ENCODE assay signal across 23 cellular contexts in the genomic region with DNA sequence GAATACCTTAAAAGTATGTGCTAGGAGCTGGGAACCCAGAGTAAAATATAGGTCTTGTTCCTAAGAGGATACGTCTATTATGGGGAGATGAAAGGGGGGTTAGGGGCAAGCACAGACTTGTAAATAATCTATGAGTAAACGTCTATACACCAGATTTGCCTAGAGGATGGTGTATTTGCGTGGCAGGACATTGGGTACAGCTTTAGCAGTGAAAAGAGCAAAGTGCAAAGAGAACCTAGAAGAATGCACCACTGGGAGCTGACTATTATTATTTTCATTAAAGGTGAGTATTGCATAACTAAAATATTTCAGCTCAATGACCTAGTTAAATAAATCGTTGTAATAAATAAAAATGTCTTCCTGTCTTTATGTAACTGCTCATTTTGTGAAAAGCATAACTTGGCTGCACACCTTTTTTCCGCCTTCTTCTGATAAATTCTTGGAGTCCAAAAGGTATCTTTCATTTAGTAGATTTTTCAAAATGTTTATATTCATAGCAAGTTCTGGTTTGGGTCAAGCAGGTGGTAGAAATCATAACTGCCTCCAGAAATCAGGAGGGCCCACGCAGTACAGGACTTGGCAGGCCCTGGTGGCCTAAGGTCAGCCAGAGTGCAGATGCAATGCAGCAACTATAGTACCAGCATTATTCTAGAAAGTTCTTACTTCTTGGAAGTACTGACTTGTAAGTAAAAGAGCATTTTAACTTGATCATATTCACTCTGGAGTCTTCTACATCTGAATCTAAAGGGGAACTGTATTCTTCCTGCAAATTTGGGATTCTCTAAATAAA.
A peak's percentile ranks its signal among the peaks of the same experiment; 100 is the strongest.
DNase-seq lines count a peak whose midpoint lies in the region; ATAC-seq, FAIRE-seq and TF ChIP-seq lines count a peak whose summit lies in the region.
"Had no signal": no experiment of that assay in that cellular context is flagged by ENCODE, and none has a peak within 500 bp of the region (broad histone marks: within the 10 kb centered on the region; RNA-seq: fewer than 3 reads in every experiment).

No MANE protein-coding gene starts in this region.

- H3K36me3 ChIP-seq in HepG2 (replicated peaks in 1 of 2; ENCODE audit: control insufficient read depth in 1 of 2, insufficient read depth in 2 of 2, low read length in 2 of 2) (no peaks in the 10 kb centered on the region), right lobe of liver (no peaks in the 10 kb centered on the region), heart left ventricle (no peaks in the 10 kb centered on the region), transverse colon (no peaks in the 10 kb centered on the region), H7 (replicated peaks; ENCODE audit: control insufficient read depth, insufficient read depth, low read length) (no peaks in the 10 kb centered on the region)
- H3K36me3 ChIP-seq: BE2C, HAP-1 had no signal

- H4K20me1 ChIP-seq in HepG2 (ENCODE audit: insufficient read depth, low read length) = no peaks in the 10 kb centered on the region

- H3K4me3 ChIP-seq in HepG2 (replicated peaks in 1 of 3; ENCODE audit: insufficient read depth in 1 of 3, low read depth in 2 of 3, low read length in 3 of 3) (no peak overlapping the region), right lobe of liver (no peak overlapping the region), heart left ventricle (no peak overlapping the region), transverse colon (no peak overlapping the region), H7 (ENCODE audit: insufficient read depth, low read depth, low read length) (no peak overlapping the region)
- H3K4me3 ChIP-seq: GM23248, HAP-1 had no signal

- H3K9ac ChIP-seq in HepG2 (ENCODE audit: insufficient read depth, low read depth, low read length) = no peak overlapping the region
- H3K9ac ChIP-seq: GM23248 had no signal

- no peak overlapping the region for H2AFZ ChIP-seq in HepG2 (ENCODE audit: low read length)
- H2AFZ ChIP-seq: GM23248 had no signal

- TF ChIP-seq EP300 in HepG2 (IDR thresholded peaks at IDR 0.05; ENCODE audit: low read depth in 2 of 2, low read length in 2 of 2) = no peak
- no peak for TF ChIP-seq EP300 in HepG2 (CRISPR knock-in tag; IDR thresholded peaks at IDR 0.05; ENCODE audit: borderline replicate concordance)
- TF ChIP-seq EP300 in transverse colon (IDR thresholded peaks at IDR 0.05; ENCODE audit: low read depth) = no peak

- intact Hi-C loops in HepG2 (cut with micrococcal nuclease; ENCODE audit: unreplicated experiment) (no loop called here), right lobe of liver (cut with DNase I) (no loop called here), heart left ventricle (cut with DNase I) (no loop called here), transverse colon (cut with DNase I; ENCODE audit: low total_unique reads) (no loop called here)

- H3K27me3 ChIP-seq in HepG2 (ENCODE audit: control insufficient read depth in 1 of 2, insufficient read depth in 2 of 2, low read length in 2 of 2) (no peaks in the 10 kb centered on the region), right lobe of liver (no peaks in the 10 kb centered on the region), heart left ventricle (no peaks in the 10 kb centered on the region), transverse colon (no peaks in the 10 kb centered on the region), H7 (ENCODE audit: control insufficient read depth, insufficient read depth, low read length) (no peaks in the 10 kb centered on the region)
- H3K27me3 ChIP-seq: BE2C had no signal

- TF ChIP-seq POLR2A in HepG2 (IDR thresholded peaks at IDR 0.05; ENCODE audit: insufficient read depth in 1 of 2, low read depth in 2 of 2, low read length in 2 of 2) (no peak), right lobe of liver (IDR thresholded peaks at IDR 0.05) (no peak), heart left ventricle (IDR thresholded peaks at IDR 0.05) (no peak), transverse colon (IDR thresholded peaks at IDR 0.05) (no peak)

- H3K79me2 ChIP-seq in HepG2 (ENCODE audit: insufficient read depth, low read length) = no peaks in the 10 kb centered on the region

- no peak for FAIRE-seq in HepG2 (lab: Jason Lieb, UNC)
- FAIRE-seq: RCC 7860 had no signal

- peaks cover 17% of the 10 kb centered on the region for H3K4me1 ChIP-seq in HepG2 (ENCODE audit: insufficient read depth, low read length)
- H3K4me1 ChIP-seq in right lobe of liver = no peaks in the 10 kb centered on the region
- peaks cover 0 to 19% (median 6%) of the 10 kb centered on the region in 12 donors for H3K4me1 ChIP-seq in heart left ventricle
- no peaks in the 10 kb centered on the region for H3K4me1 ChIP-seq in transverse colon

- in situ Hi-C loops in HepG2 (cut with HindIII; ENCODE audit: extremely low pct_ligation_motif_present, low pct_unique_long_range_greater_than_20kb) = no loop called here
- in situ Hi-C loops in transverse colon (cut with MboI; ENCODE audit: low pct_ligation_motif_present in 1 of 4, low pct_unique_long_range_greater_than_20kb in 1 of 4, low sequenced_read_pairs in 3 of 4) = no loop called here

- no peak for TF ChIP-seq RAD21 in HepG2 (CRISPR knock-in tag; IDR thresholded peaks at IDR 0.05)

- WGBS in HepG2 (ENCODE audit: low lambda C conversion rate) = 72% methylated on average over 6 of the region's 6 CpGs
- 58% methylated on average over 6 of the region's 6 CpGs for WGBS in right lobe of liver (ENCODE audit: insufficient coverage, low coverage, low lambda C conversion rate, missing lambda C conversion rate)
- 72 to 77% (median 75%) methylated on average over 6 of the region's 6 CpGs for WGBS in heart left ventricle, 4 donors
- WGBS in transverse colon (ENCODE audit: low coverage in 1 of 2), 2 donors = 59 to 63% methylated on average over 6 of the region's 6 CpGs

- no peak for TF ChIP-seq CTCF in HepG2 (CRISPR knock-in tag; IDR thresholded peaks at IDR 0.05)
- no peak for TF ChIP-seq CTCF in right lobe of liver (IDR thresholded peaks at IDR 0.05)
- no peak for TF ChIP-seq CTCF in heart left ventricle (IDR thresholded peaks at IDR 0.05)
- TF ChIP-seq CTCF in omental fat pad (IDR thresholded peaks at IDR 0.05) = no peak
- TF ChIP-seq CTCF in transverse colon (IDR thresholded peaks at IDR 0.05) = no peak

- CTCF ChIA-PET in HepG2 (lab: Yijun Ruan, JAX; ENCODE audit: low intra/inter-chr PET ratio, low total read pairs) = no interaction called here

- BruUV-seq in HepG2 (replicated peaks; lab: Mats Ljungman, UMichigan) = no TSS peak

- H3K9me3 ChIP-seq in HepG2 (ENCODE audit: low read length) (no peaks in the 10 kb centered on the region), right lobe of liver (no peaks in the 10 kb centered on the region), heart left ventricle (no peaks in the 10 kb centered on the region), transverse colon (no peaks in the 10 kb centered on the region)
- H3K9me3 ChIP-seq: BE2C, HAP-1 had no signal

- POLR2A ChIA-PET in HepG2 (lab: Yijun Ruan, JAX) = no interaction called here

- no peak overlapping the region for H3K27ac ChIP-seq in HepG2 (ENCODE audit: extremely low read length, insufficient read depth, low read length)
- H3K27ac ChIP-seq in right lobe of liver = no peak overlapping the region
- peak overlapping the region in 1 of 12 donors; percentile 40 for H3K27ac ChIP-seq in heart left ventricle
- peak overlapping the region in 3 of 4 donors; percentile 22 to 33 (median 31) for H3K27ac ChIP-seq in transverse colon
- H3K27ac ChIP-seq: GM23248 had no signal

- H3K4me2 ChIP-seq in HepG2 (ENCODE audit: low read depth, low read length) = no peak overlapping the region

- ATAC-seq in HepG2 (peak; percentile 71), right lobe of liver (no peak), heart left ventricle (peak in 3 of 4 donors; percentile 64 to 89 (median 71)), omental fat pad (ENCODE audit: low FRiP score) (peak; percentile 67), HG02840 (IDR thresholded peaks at IDR 0.05; ENCODE audit: low FRiP score, unreplicated experiment) (no peak)

- peak; percentile 45 for DNase-seq in HepG2 (ENCODE audit: low spot score)
- no peak for DNase-seq in right lobe of liver
- DNase-seq in heart left ventricle = peak; percentile 11 to 54 (median 43)
- no peak for DNase-seq in omental fat pad (ENCODE audit: low spot score)
- no peak for DNase-seq in transverse colon
- DNase-seq in medulla oblongata (ENCODE audit: extremely low spot score) = no peak
- DNase-seq in H7 = no peak
- DNase-seq: BE2C; CD4-positive, CD25-positive, alpha-beta regulatory T cell; EL; GF-D8; Karpas-422; NCI-H1694; NCI-H2081; NCI-H2171; NCI-H345; NCI-H524; OCI-M1; SHP77 had no signal

TF ChIP-seq in HepG2, 621 proteins besides CTCF, POLR2A, EP300 and RAD21 (continues in another document):
- TF ChIP-seq MATR3 (CRISPR knock-in tag; IDR thresholded peaks at IDR 0.05) (no peak), BCL6 (CRISPR knock-in tag; IDR thresholded peaks at IDR 0.05) (0 out of 2 replicates have a peak, but pooled peaks have one; percentile 12), ZNF670 (CRISPR knock-in tag; IDR thresholded peaks at IDR 0.05; ENCODE audit: borderline replicate concordance) (0 out of 2 replicates have a peak, but pooled peaks have one; percentile 32), ZFP82 (CRISPR knock-in tag; IDR thresholded peaks at IDR 0.05; ENCODE audit: borderline replicate concordance) (no peak), POGZ (CRISPR knock-in tag; IDR thresholded peaks at IDR 0.05) (peak; percentile 60), NCOR1 (IDR thresholded peaks at IDR 0.05; ENCODE audit: borderline replicate concordance, low read length) (peak; percentile 44; the same call in 1 of the 2 replicates), HOMEZ (CRISPR knock-in tag; IDR thresholded peaks at IDR 0.05; ENCODE audit: low read depth) (peak; percentile 73; the same call in 1 of the 2 replicates), ZBTB14 (CRISPR knock-in tag; IDR thresholded peaks at IDR 0.05) (no peak)

Comparison
In these comparisons a context has a peak if more than half of its experiments do, and no peak if none do; other contexts are left out.
1. ATAC-seq: peak in HepG2 (single experiment), heart left ventricle (3 of 4) and omental fat pad (single experiment); none in right lobe of liver (0 of 4) and HG02840 (single experiment).
2. DNase-seq: peak in HepG2 (single experiment) and heart left ventricle (5 of 5); none in right lobe of liver (0 of 3), omental fat pad (single experiment), transverse colon (single experiment), medulla oblongata (single experiment) and H7 (single experiment).
3. H3K27ac ChIP-seq: peak in transverse colon (3 of 4); none in HepG2 (single experiment) and right lobe of liver (0 of 3).